In the genomic region with DNA sequence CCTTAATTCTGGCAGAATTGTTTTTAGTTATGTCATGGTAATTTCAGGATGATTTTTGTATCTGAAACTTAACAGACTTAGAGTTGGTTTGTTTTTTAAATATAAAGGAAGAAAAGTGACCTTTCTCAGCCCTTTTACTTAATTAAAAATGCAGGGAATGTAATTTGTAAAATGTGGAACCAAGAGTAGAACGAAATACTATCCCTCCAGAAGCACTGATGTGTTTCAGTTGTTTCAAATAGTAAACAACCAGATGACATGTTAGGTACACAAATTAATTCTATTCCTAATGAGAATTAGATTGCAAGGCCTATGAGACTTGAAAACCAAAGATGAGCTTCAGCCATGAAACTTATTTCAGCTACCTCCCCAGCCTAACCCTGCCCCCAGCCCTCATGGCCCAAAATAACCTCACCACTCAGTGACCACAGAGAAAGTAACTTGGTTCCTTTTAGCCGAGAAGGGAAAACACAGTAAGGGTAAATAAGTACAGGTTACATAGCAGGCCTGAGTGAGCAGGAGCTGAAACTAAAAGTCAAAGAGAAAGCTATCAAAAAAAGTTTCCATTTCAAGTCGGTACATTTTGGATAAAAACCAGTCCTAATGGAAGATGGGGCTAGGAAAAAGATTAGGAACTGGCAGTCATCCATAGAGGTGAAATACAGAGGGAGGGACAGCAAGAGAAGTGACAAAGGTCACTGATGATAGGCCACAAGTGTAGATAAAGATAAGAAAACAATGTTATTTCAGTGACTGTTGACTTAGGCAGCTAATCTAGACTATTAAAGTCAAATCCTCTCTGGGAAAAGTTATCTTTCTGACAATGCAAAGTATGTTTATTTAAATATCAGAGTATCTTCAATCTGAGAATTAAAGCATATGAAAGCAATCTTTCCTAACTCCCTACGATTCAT, we compare ENCODE assay signal across 8 cellular contexts. TPM values are rescaled to one million over a fixed set of nuclear protein-coding genes. Genes with fewer than 3 reads are reported as not detected.
DNase-seq lines count a peak whose midpoint lies in the region; ATAC-seq and TF ChIP-seq lines count a peak whose summit lies in the region.

No MANE protein-coding gene starts in this region.

- H3K9me3 ChIP-seq in OCI-LY3 (ENCODE audit: insufficient read depth, low read length), result no peaks in the 10 kb centered on the region
- H3K9me3 ChIP-seq in smooth muscle cell (replicated peaks; ENCODE audit: low read depth), result no peaks in the 10 kb centered on the region

- H3K4me3 Mint-ChIP-seq in progenitor cell of endocrine pancreas (ENCODE audit: low read depth), result no peak overlapping the region

- H3K27me3 Mint-ChIP-seq in progenitor cell of endocrine pancreas, result peaks cover 41% of the 10 kb centered on the region

- H3K36me3 ChIP-seq in OCI-LY3 (replicated peaks; ENCODE audit: low read depth, low read length) (no peaks in the 10 kb centered on the region), smooth muscle cell (ENCODE audit: low read depth) (no peaks in the 10 kb centered on the region)

- no peak for DNase-seq in progenitor cell of endocrine pancreas (ENCODE audit: low spot score, unreplicated experiment)
- DNase-seq in kidney glomerular epithelial cell (lab: John Stamatoyannopoulos, UW), result no peak
- DNase-seq in caudate nucleus (lab: John Stamatoyannopoulos, UW), result no peak
- no peak for DNase-seq in smooth muscle cell (lab: John Stamatoyannopoulos, UW; ENCODE audit: unreplicated experiment)

- TF ChIP-seq CTCF in OCI-LY3 (IDR thresholded peaks at IDR 0.05; ENCODE audit: low read depth, low read length), result no peak
- no peak for TF ChIP-seq CTCF in progenitor cell of endocrine pancreas (IDR thresholded peaks at IDR 0.05; ENCODE audit: unreplicated experiment)
- TF ChIP-seq CTCF in smooth muscle cell (IDR thresholded peaks at IDR 0.05; ENCODE audit: borderline replicate concordance, insufficient read depth, poor library complexity, severe bottlenecking), result no peak

- H4K20me1 ChIP-seq in OCI-LY3 (ENCODE audit: insufficient read depth, low read length) (no peaks in the 10 kb centered on the region), smooth muscle cell (ENCODE audit: low read depth) (no peaks in the 10 kb centered on the region)

- H3K9ac ChIP-seq in OCI-LY3 (ENCODE audit: low read length) (peak overlapping the region; percentile 11; the same call in 1 of the 2 replicates), smooth muscle cell (ENCODE audit: low read depth) (no peak overlapping the region)

- 84% methylated on average over 4 of the region's 4 CpGs for WGBS in smooth muscle cell (ENCODE audit: low lambda C conversion rate)

- H3K79me2 ChIP-seq in OCI-LY3 (ENCODE audit: low read length) (no peaks in the 10 kb centered on the region), smooth muscle cell (ENCODE audit: low read depth) (no peaks in the 10 kb centered on the region)

- H3K4me2 ChIP-seq in OCI-LY3 (ENCODE audit: low read length), result peak overlapping the region; percentile 66
- no peak overlapping the region for H3K4me2 ChIP-seq in smooth muscle cell

- 0 out of 2 replicates have a peak overlapping the region, but pooled peaks have one; percentile 2 for H2AFZ ChIP-seq in OCI-LY3 (ENCODE audit: low read depth, low read length)
- no peak overlapping the region for H2AFZ ChIP-seq in smooth muscle cell (ENCODE audit: low read depth)

- H3K4me3 ChIP-seq in OCI-LY3 (ENCODE audit: low read length), result peak overlapping the region; percentile 25
- H3K4me3 ChIP-seq in smooth muscle cell, result no peak overlapping the region

- peaks cover 7% of the 10 kb centered on the region for H3K36me3 Mint-ChIP-seq in progenitor cell of endocrine pancreas (ENCODE audit: insufficient read depth)

- ATAC-seq in GM19043 (IDR thresholded peaks at IDR 0.05; ENCODE audit: low read depth, unreplicated experiment) (peak; percentile 100), HG02884 (IDR thresholded peaks at IDR 0.05; ENCODE audit: unreplicated experiment) (peak; percentile 100), esophagus mucosa (no peak)

- peaks cover 10% of the 10 kb centered on the region for H3K4me1 Mint-ChIP-seq in progenitor cell of endocrine pancreas (ENCODE audit: low read depth)

- H3K4me1 ChIP-seq in OCI-LY3 (ENCODE audit: low read length), result peaks cover 21% of the 10 kb centered on the region
- H3K4me1 ChIP-seq in smooth muscle cell (ENCODE audit: low read depth), result no peaks in the 10 kb centered on the region

- H3K27me3 ChIP-seq in OCI-LY3 (ENCODE audit: low read depth, low read length), result no peaks in the 10 kb centered on the region
- no peaks in the 10 kb centered on the region for H3K27me3 ChIP-seq in smooth muscle cell (ENCODE audit: low read depth)

- no peaks in the 10 kb centered on the region for H3F3A ChIP-seq in smooth muscle cell (ENCODE audit: low read depth)

- peak overlapping the region; percentile 9 for H3K27ac Mint-ChIP-seq in progenitor cell of endocrine pancreas

- no peaks in the 10 kb centered on the region for H3K9me3 Mint-ChIP-seq in progenitor cell of endocrine pancreas (ENCODE audit: low read depth)

- H3K27ac ChIP-seq in OCI-LY3 (ENCODE audit: low read length) (peak overlapping the region; percentile 63), caudate nucleus (ENCODE audit: low read depth, low read length) (no peak overlapping the region), smooth muscle cell (ENCODE audit: low read depth) (no peak overlapping the region)

RNA-seq across cellular contexts. Expression of a gene that starts 23.2 kb away (rescaled TPM):
- total RNA-seq in progenitor cell of endocrine pancreas, result 4.7 and 5.1 TPM in 2 replicates
- total RNA-seq in esophagus mucosa, result 1.8 TPM
- total RNA-seq in smooth muscle cell, result 1.0 and 4.0 TPM in 2 replicates
- 2.3 and 2.8 TPM in 2 replicates for polyA plus RNA-seq in smooth muscle cell

RNA-seq across cellular contexts. Expression of a gene that starts 23.5 kb away (rescaled TPM):
- total RNA-seq in progenitor cell of endocrine pancreas (28.3 and 32.0 TPM in 2 replicates), esophagus mucosa (23.1 TPM), smooth muscle cell (36.9 and 41.9 TPM in 2 replicates)
- 10.7 and 15.0 TPM in 2 replicates for polyA plus RNA-seq in smooth muscle cell

RNA-seq across cellular contexts. Expression of a gene that starts 56.2 kb away (rescaled TPM):
- total RNA-seq in progenitor cell of endocrine pancreas (4.0 and 5.0 TPM in 2 replicates), esophagus mucosa (4.0 TPM), smooth muscle cell (2.1 and 2.9 TPM in 2 replicates)
- 0.54 and 2.9 TPM in 2 replicates for polyA plus RNA-seq in smooth muscle cell
